In the genomic region with DNA sequence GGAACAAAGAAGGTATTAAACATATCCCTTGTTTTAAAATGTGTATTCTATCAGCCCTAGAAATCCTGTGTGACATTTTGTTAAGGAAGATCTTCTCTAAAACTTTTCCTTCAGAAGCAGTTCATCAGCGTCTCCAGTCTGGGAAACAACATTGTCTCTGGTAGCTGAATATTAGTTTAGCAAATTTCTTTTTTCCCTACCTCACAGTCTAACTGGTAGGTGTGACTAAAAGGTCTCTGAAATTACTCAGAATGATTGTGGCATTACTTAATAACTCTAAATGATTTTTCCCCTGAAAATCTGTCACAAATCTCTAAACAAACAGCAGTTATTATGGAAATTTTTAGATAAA, we compare ENCODE assay signal across 18 cellular contexts.
DNase-seq lines count a peak whose midpoint lies in the region; ATAC-seq and TF ChIP-seq lines count a peak whose summit lies in the region.
"Had no signal": no experiment of that assay in that cellular context is flagged by ENCODE, and none has a peak within 500 bp of the region (broad histone marks: within the 10 kb centered on the region; RNA-seq: fewer than 3 reads in every experiment).

No MANE protein-coding gene starts in this region.

- POLR2A ChIA-PET in SK-N-SH (lab: Yijun Ruan, JAX) = no interaction called here

- TF ChIP-seq RAD21 in SK-N-SH (IDR thresholded peaks at IDR 0.05; ENCODE audit: low read length) = no peak

- H2AK5ac ChIP-seq in mesenchymal stem cell (ENCODE audit: low read length, severe bottlenecking) = no peak overlapping the region

- H2BK120ac ChIP-seq in mesenchymal stem cell (ENCODE audit: low read depth, low read length) = no peak overlapping the region

- H3K79me1 ChIP-seq in mesenchymal stem cell (replicated peaks; ENCODE audit: low read length, poor library complexity, severe bottlenecking) = no peaks in the 10 kb centered on the region

- peak overlapping the region; percentile 3; the same call in 1 of the 2 replicates for H3K4me3 Mint-ChIP-seq in HFFc6
- H3K4me3 Mint-ChIP-seq: B cell; CD4-positive, CD25-positive, alpha-beta regulatory T cell; GM23338 had no signal

- no peak overlapping the region for H3K18ac ChIP-seq in mesenchymal stem cell (ENCODE audit: low read depth in 1 of 2, low read length in 2 of 2)

- H3K4me1 ChIP-seq in SK-N-SH (ENCODE audit: control insufficient read depth in 1 of 2, insufficient read depth in 2 of 2, low read depth in 1 of 2, low read length in 1 of 2) = no peaks in the 10 kb centered on the region; a peak in 2 of 4 replicates
- no peaks in the 10 kb centered on the region for H3K4me1 ChIP-seq in mesenchymal stem cell (ENCODE audit: control insufficient read depth, insufficient read depth, low read depth, low read length)
- no peaks in the 10 kb centered on the region for H3K4me1 ChIP-seq in ascending aorta
- H3K4me1 ChIP-seq: Peyer's patch had no signal

- no peak overlapping the region for H4K91ac ChIP-seq in mesenchymal stem cell (ENCODE audit: low read length)

- H3K27me3 ChIP-seq in SK-N-SH (ENCODE audit: insufficient read depth) (no peaks in the 10 kb centered on the region), mesenchymal stem cell (ENCODE audit: control insufficient read depth in 1 of 2, insufficient read depth in 1 of 2, low read length in 2 of 2) (no peaks in the 10 kb centered on the region), ascending aorta (no peaks in the 10 kb centered on the region)
- H3K27me3 ChIP-seq: Peyer's patch had no signal

- no peak for ATAC-seq in HG02884 (IDR thresholded peaks at IDR 0.05; ENCODE audit: unreplicated experiment)
- ATAC-seq: GM23338 had no signal

- no peaks in the 10 kb centered on the region for H3K9me2 ChIP-seq in SK-N-SH

- WGBS in SK-N-SH (ENCODE audit: low lambda C conversion rate) = 0% methylated on average over 1 of the region's 1 CpG
- no CpG with 5 or more reads among the region's 1 CpG for WGBS in mesenchymal stem cell

- H3K36me3 ChIP-seq in SK-N-SH (replicated peaks in 1 of 2; ENCODE audit: control insufficient read depth in 1 of 2, insufficient read depth in 2 of 2, low read length in 1 of 2) (no peaks in the 10 kb centered on the region), mesenchymal stem cell (ENCODE audit: control insufficient read depth in 1 of 2, insufficient read depth in 2 of 2, low read depth in 1 of 2, low read length in 2 of 2) (no peaks in the 10 kb centered on the region), ascending aorta (no peaks in the 10 kb centered on the region)
- H3K36me3 ChIP-seq: Peyer's patch had no signal

- TF ChIP-seq CTCF in HFFc6 (IDR thresholded peaks at IDR 0.05) (no peak), SK-N-SH (IDR thresholded peaks at IDR 0.05) (no peak), ascending aorta (IDR thresholded peaks at IDR 0.05) (no peak)

- H3F3A ChIP-seq in SK-N-SH (replicated peaks; ENCODE audit: insufficient read depth) = peaks cover 31% of the 10 kb centered on the region

- no peak overlapping the region for H2BK12ac ChIP-seq in mesenchymal stem cell (ENCODE audit: low read length in 2 of 2)

- H3K9me3 Mint-ChIP-seq in HFFc6 = peaks cover 12% of the 10 kb centered on the region

- TF ChIP-seq EP300 in SK-N-SH (IDR thresholded peaks at IDR 0.05; ENCODE audit: borderline replicate concordance in 1 of 2, low read depth in 1 of 2, low read length in 1 of 2) = no peak

- CTCF ChIA-PET in SK-N-SH (lab: Yijun Ruan, JAX) = no interaction called here

- H2AFZ ChIP-seq in SK-N-SH (ENCODE audit: low read depth) = peak overlapping the region; percentile 76
- no peak overlapping the region for H2AFZ ChIP-seq in mesenchymal stem cell (ENCODE audit: low read depth, low read length)
- H2AFZ ChIP-seq: GM23338 had no signal

- peaks cover 24% of the 10 kb centered on the region for H3K4me1 Mint-ChIP-seq in HFFc6 (ENCODE audit: low read depth)
- H3K4me1 Mint-ChIP-seq: B cell; CD4-positive, CD25-positive, alpha-beta regulatory T cell; GM23338 had no signal

- H3K79me2 ChIP-seq in SK-N-SH (ENCODE audit: insufficient read depth) = no peaks in the 10 kb centered on the region

- H3K23ac ChIP-seq in mesenchymal stem cell (ENCODE audit: low read length in 2 of 2) = no peak overlapping the region

- H3K9ac ChIP-seq in SK-N-SH (peak overlapping the region; percentile 59; the same call in 1 of the 2 replicates), mesenchymal stem cell (ENCODE audit: low read length) (peak overlapping the region; percentile 80)

- no peak overlapping the region for H2BK5ac ChIP-seq in mesenchymal stem cell (ENCODE audit: low read depth, low read length, poor library complexity, severe bottlenecking)

- H3K9me3 ChIP-seq in SK-N-SH (no peaks in the 10 kb centered on the region), mesenchymal stem cell (ENCODE audit: control insufficient read depth, low read length) (peaks cover 8% of the 10 kb centered on the region), ascending aorta (no peaks in the 10 kb centered on the region)
- H3K9me3 ChIP-seq: Peyer's patch had no signal

- H2BK15ac ChIP-seq in mesenchymal stem cell (ENCODE audit: low read depth, poor library complexity, severe bottlenecking) = no peak overlapping the region

- H4K20me1 ChIP-seq in SK-N-SH (ENCODE audit: insufficient read depth) = no peaks in the 10 kb centered on the region

- no peak overlapping the region for H3K14ac ChIP-seq in mesenchymal stem cell (ENCODE audit: low read length in 2 of 2)

- intact Hi-C loops in ascending aorta (cut with DNase I) = no loop called here

- H3K27me3 Mint-ChIP-seq in HFFc6 (ENCODE audit: insufficient read depth) = peaks cover 1% of the 10 kb centered on the region
- H3K27me3 Mint-ChIP-seq: B cell; CD4-positive, CD25-positive, alpha-beta regulatory T cell had no signal

- H3K36me3 Mint-ChIP-seq in HFFc6 (ENCODE audit: low read depth) = no peaks in the 10 kb centered on the region
- H3K36me3 Mint-ChIP-seq: CD4-positive, CD25-positive, alpha-beta regulatory T cell had no signal

- H3K4me3 ChIP-seq in SK-N-SH (ENCODE audit: low read depth in 2 of 2, low read length in 1 of 2) = peak overlapping the region in 1 of 2 experiments; percentile 40; a peak in 1 of 4 replicates
- no peak overlapping the region for H3K4me3 ChIP-seq in mesenchymal stem cell (ENCODE audit: insufficient read depth in 1 of 2, low read depth in 1 of 2, low read length in 2 of 2)
- H3K4me3 ChIP-seq in ascending aorta = no peak overlapping the region
- H3K4me3 ChIP-seq: GM23338, Peyer's patch had no signal

- DNase-seq in HFFc6 (no peak), SK-N-SH (no peak), mesenchymal stem cell (peak; percentile 20), HCEC 1CT (no peak), HK-2 (ENCODE audit: unreplicated experiment) (no peak), ascending aorta (ENCODE audit: low spot score in 2 of 2) (no peak)
- DNase-seq: CD4-positive, CD25-positive, alpha-beta regulatory T cell; COR-L47; DMS 273 treated with DMSO at 0.1 percent for 48 hours; GF-D8; NCI-H1048; NCI-H1436; NCI-H345; NCI-H524 treated with DMSO at 0.1 percent for 48 hours; Peyer's patch had no signal

- H3K4me2 ChIP-seq in SK-N-SH (peak overlapping the region; percentile 61), mesenchymal stem cell (ENCODE audit: low read length, poor library complexity, severe bottlenecking) (no peak overlapping the region)
- H3K4me2 ChIP-seq: GM23338 had no signal

- H3K27ac Mint-ChIP-seq in HFFc6 = peak overlapping the region; percentile 22; the same call in 1 of the 2 replicates
- H3K27ac Mint-ChIP-seq: B cell; CD4-positive, CD25-positive, alpha-beta regulatory T cell; GM23338 had no signal

- no peak overlapping the region for H3K4ac ChIP-seq in mesenchymal stem cell (ENCODE audit: low read depth in 1 of 2, low read length in 2 of 2)

- H4K8ac ChIP-seq in mesenchymal stem cell (ENCODE audit: low read length) = no peak overlapping the region

- H3K27ac ChIP-seq in SK-N-SH (ENCODE audit: low read depth in 2 of 2, low read length in 1 of 2) (peak overlapping the region in 1 of 2 experiments; percentile 82; a peak in 3 of 4 replicates), mesenchymal stem cell (ENCODE audit: low read length, poor library complexity, severe bottlenecking) (peak overlapping the region; percentile 38), ascending aorta (no peak overlapping the region)
- H3K27ac ChIP-seq: Peyer's patch had no signal

TF ChIP-seq in SK-N-SH, 30 proteins besides CTCF, POLR2A, EP300 and RAD21:
- TF ChIP-seq, protein P1, sequence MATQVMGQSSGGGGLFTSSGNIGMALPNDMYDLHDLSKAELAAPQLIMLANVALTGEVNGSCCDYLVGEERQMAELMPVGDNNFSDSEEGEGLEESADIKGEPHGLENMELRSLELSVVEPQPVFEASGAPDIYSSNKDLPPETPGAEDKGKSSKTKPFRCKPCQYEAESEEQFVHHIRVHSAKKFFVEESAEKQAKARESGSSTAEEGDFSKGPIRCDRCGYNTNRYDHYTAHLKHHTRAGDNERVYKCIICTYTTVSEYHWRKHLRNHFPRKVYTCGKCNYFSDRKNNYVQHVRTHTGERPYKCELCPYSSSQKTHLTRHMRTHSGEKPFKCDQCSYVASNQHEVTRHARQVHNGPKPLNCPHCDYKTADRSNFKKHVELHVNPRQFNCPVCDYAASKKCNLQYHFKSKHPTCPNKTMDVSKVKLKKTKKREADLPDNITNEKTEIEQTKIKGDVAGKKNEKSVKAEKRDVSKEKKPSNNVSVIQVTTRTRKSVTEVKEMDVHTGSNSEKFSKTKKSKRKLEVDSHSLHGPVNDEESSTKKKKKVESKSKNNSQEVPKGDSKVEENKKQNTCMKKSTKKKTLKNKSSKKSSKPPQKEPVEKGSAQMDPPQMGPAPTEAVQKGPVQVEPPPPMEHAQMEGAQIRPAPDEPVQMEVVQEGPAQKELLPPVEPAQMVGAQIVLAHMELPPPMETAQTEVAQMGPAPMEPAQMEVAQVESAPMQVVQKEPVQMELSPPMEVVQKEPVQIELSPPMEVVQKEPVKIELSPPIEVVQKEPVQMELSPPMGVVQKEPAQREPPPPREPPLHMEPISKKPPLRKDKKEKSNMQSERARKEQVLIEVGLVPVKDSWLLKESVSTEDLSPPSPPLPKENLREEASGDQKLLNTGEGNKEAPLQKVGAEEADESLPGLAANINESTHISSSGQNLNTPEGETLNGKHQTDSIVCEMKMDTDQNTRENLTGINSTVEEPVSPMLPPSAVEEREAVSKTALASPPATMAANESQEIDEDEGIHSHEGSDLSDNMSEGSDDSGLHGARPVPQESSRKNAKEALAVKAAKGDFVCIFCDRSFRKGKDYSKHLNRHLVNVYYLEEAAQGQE (IDR thresholded peaks at IDR 0.05; ENCODE audit: low read depth, low read length) = no peak
- no peak for TF ChIP-seq GATA2 (CRISPR knock-in tag; IDR thresholded peaks at IDR 0.05)
